ENCODE assay signal across 22 cellular contexts in genomic region chr2:221750317-221750716, GRCh38.
"Had no signal": no experiment of that assay in that cellular context is flagged by ENCODE, and none has a peak within 500 bp of the region (broad histone marks: within the 10 kb centered on the region; RNA-seq: fewer than 3 reads in every experiment).

No MANE protein-coding gene starts in this region.

- H3K4me1 ChIP-seq: gastroesophageal sphincter, prostate gland, right atrium auricular region, tibial artery had no signal

- H3K36me3 ChIP-seq: cardiac muscle cell, gastroesophageal sphincter, neutrophil, ovary, prostate gland, right atrium auricular region, tibial artery had no signal

- H3K4me3 ChIP-seq: cardiac muscle cell, gastroesophageal sphincter, ovary, prostate gland, right atrium auricular region, tibial artery had no signal

- ATAC-seq: activated T-cell treated with anti-CD3 and anti-CD28 coated beads, Interleukin-2, amount 50 U/mL, for 4 hours; gastroesophageal sphincter; left ventricle myocardium superior had no signal

- H3K27me3 ChIP-seq: cardiac muscle cell, gastroesophageal sphincter, neutrophil, ovary, right atrium auricular region, tibial artery had no signal

- H3K27ac ChIP-seq: cardiac muscle cell, gastroesophageal sphincter, neutrophil, ovary, prostate gland, right atrium auricular region, tibial artery had no signal

- H3K9me3 ChIP-seq: gastroesophageal sphincter, neutrophil, ovary, prostate gland, right atrium auricular region, tibial artery had no signal

- DNase-seq: activated CD4-positive, alpha-beta T cell treated with anti-CD3 and anti-CD28 coated beads for 1 hour; activated CD4-positive, alpha-beta T cell treated with anti-CD3 and anti-CD28 coated beads, Interleukin-2, amount 50 U/mL, for 4 hours; activated CD8-positive, alpha-beta memory T cell treated with anti-CD3 and anti-CD28 coated beads for 24 hours; activated CD8-positive, alpha-beta memory T cell treated with anti-CD3 and anti-CD28 coated beads, Interleukin-2, amount 50 U/mL, for 4 hours; activated naive CD4-positive, alpha-beta T cell treated with Interleukin-2 at 50 U/mL for 16 hours; activated naive CD8-positive, alpha-beta T cell treated with anti-CD3 and anti-CD28 coated beads for 36 hours; activated T-cell treated with anti-CD3 and anti-CD28 coated beads, Interleukin-2, amount 50 U/mL, for 4 hours; amygdala; cortex of kidney; head of caudate nucleus; left ventricle myocardium superior; ovary; stimulated activated CD4-positive, alpha-beta T cell treated with anti-CD3 and anti-CD28 coated beads, Interleukin-12 subunit alpha, Interleukin-12 subunit beta, amount 100 ng/mL, for 4 hours; stimulated activated CD4-positive, alpha-beta T cell treated with anti-CD3 and anti-CD28 coated beads, Interleukin-4, amount 100 ng/mL, for 4 hours; T-helper 9 cell; tibial artery had no signal

- FAIRE-seq: islet of Langerhans had no signal
